25 cellular contexts compared by ENCODE assay signal in the genomic region with DNA sequence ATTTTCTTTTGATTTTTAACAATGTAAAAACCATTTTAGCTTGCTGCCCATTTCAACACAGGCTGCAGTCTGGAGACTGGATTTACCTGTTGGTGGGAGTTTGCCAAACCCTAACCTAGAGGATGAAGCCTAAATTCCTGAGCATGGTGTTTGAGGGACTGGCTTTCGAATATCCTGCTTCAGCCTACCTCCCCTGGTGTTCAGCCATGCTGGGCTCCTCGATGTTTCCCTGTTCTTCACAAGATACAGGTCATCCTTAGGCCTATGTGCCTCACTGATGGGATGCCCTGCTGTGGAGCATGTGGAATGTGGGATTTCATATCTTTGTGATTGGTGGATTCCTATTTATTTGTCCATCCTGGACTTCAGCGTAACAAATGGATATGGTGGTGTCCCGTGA. TPM values are rescaled to one million over a fixed set of nuclear protein-coding genes. Genes with fewer than 3 reads are reported as not detected.
A peak's percentile ranks its signal among the peaks of the same experiment; 100 is the strongest.
DNase-seq lines count a peak whose midpoint lies in the region; TF ChIP-seq lines count a peak whose summit lies in the region.
"Had no signal": no experiment of that assay in that cellular context is flagged by ENCODE, and none has a peak within 500 bp of the region (broad histone marks: within the 10 kb centered on the region; RNA-seq: fewer than 3 reads in every experiment).

No MANE protein-coding gene starts in this region.

- no peak overlapping the region for H2AK5ac ChIP-seq in mesendoderm (ENCODE audit: low read length)

- H3K9me3 Mint-ChIP-seq in HFFc6 (no peaks in the 10 kb centered on the region), chondrocyte (ENCODE audit: low read depth) (no peaks in the 10 kb centered on the region), neural progenitor cell (no peaks in the 10 kb centered on the region)
- H3K9me3 Mint-ChIP-seq: activated B cell treated with CpG ODN at 0.5 μM for 24 hours; activated naive CD4-positive, alpha-beta T cell treated with anti-CD3 and anti-CD28 coated beads, Interleukin-2, amount 50 U/mL, for 24 hours; activated T-helper 1 cell treated with anti-CD3 and anti-CD28 coated beads, Interleukin-12 subunit alpha, Interleukin-12 subunit beta, Interleukin-2, Interleukin-4 antibody, amounts not matched to agents 30 ng/mL and 10 ng/mL and 1 ng/mL, durations not matched to agents 14 hours and 24 hours and 36 hours; CD4-positive, alpha-beta memory T cell; type B pancreatic cell had no signal

- no peak overlapping the region for H3K23ac ChIP-seq in mesendoderm (ENCODE audit: low read length)

- H4K20me1 ChIP-seq in neural progenitor cell (ENCODE audit: low read depth) = no peaks in the 10 kb centered on the region

- no peak for DNase-seq in HFFc6
- DNase-seq in SJSA1 (ENCODE audit: low read depth in 1 of 2, low spot score in 2 of 2) = no peak
- no peak for DNase-seq in chondrocyte (ENCODE audit: low spot score)
- DNase-seq in mesendoderm = peak; percentile 30
- DNase-seq in lower leg skin (ENCODE audit: low spot score in 2 of 2) = no peak
- DNase-seq in GOT3 (lab: John Stamatoyannopoulos, UW) = no peak
- DNase-seq in activated effector memory CD4-positive, alpha-beta T cell treated with anti-CD3 and anti-CD28 coated beads, Interleukin-2, amount 50 U/mL, for 16 hours = no peak
- no peak for DNase-seq in neural progenitor cell (ENCODE audit: low spot score)
- DNase-seq: activated B cell treated with CpG ODN at 0.5 μM for 24 hours; activated CD4-positive, alpha-beta T cell treated with anti-CD3 and anti-CD28 coated beads, Interleukin-2, amount 50 U/mL, for 4 hours; anterior cingulate cortex; CD4-positive, alpha-beta memory T cell; cerebellar nuclear complex; DMS 273 treated with DMSO at 0.1 percent for 48 hours; islet precursor cell; Karpas-422; NCI-H1694; NCI-H2171 treated with DMSO at 0.1 percent for 48 hours; NCI-H526; psoas muscle had no signal

- H2AFZ ChIP-seq in neural progenitor cell (replicated peaks) = no peak overlapping the region

- H3K27me3 Mint-ChIP-seq in HFFc6 (ENCODE audit: insufficient read depth) (no peaks in the 10 kb centered on the region), chondrocyte (ENCODE audit: low read depth) (no peaks in the 10 kb centered on the region), neural progenitor cell (ENCODE audit: insufficient read depth, low read depth) (no peaks in the 10 kb centered on the region)
- H3K27me3 Mint-ChIP-seq: activated B cell treated with CpG ODN at 0.5 μM for 24 hours; activated naive CD4-positive, alpha-beta T cell treated with anti-CD3 and anti-CD28 coated beads, Interleukin-2, amount 50 U/mL, for 24 hours; CD4-positive, alpha-beta memory T cell; type B pancreatic cell had no signal

- H3K4me3 ChIP-seq in SJSA1 (no peak overlapping the region), mesendoderm (ENCODE audit: low read length) (no peak overlapping the region), lower leg skin (ENCODE audit: low read depth, poor library complexity, severe bottlenecking) (no peak overlapping the region), neural progenitor cell (no peak overlapping the region)
- H3K4me3 ChIP-seq: lung, psoas muscle had no signal

- H2BK120ac ChIP-seq in mesendoderm (ENCODE audit: low read depth, low read length) = no peak overlapping the region

- H3K4me3 Mint-ChIP-seq in HFFc6 (peak overlapping the region; percentile 90), chondrocyte (ENCODE audit: unreplicated experiment) (no peak overlapping the region), neural progenitor cell (no peak overlapping the region)
- H3K4me3 Mint-ChIP-seq: activated B cell treated with CpG ODN at 0.5 μM for 24 hours; activated naive CD4-positive, alpha-beta T cell treated with anti-CD3 and anti-CD28 coated beads, Interleukin-2, amount 50 U/mL, for 24 hours; activated T-helper 1 cell treated with anti-CD3 and anti-CD28 coated beads, Interleukin-12 subunit alpha, Interleukin-12 subunit beta, Interleukin-2, Interleukin-4 antibody, amounts not matched to agents 30 ng/mL and 10 ng/mL and 1 ng/mL, durations not matched to agents 14 hours and 24 hours and 36 hours; CD4-positive, alpha-beta memory T cell; neural crest cell; type B pancreatic cell had no signal

- TF ChIP-seq POLR2A in lower leg skin (IDR thresholded peaks at IDR 0.05) = no peak

- no peak for TF ChIP-seq CTCF in HFFc6 (IDR thresholded peaks at IDR 0.05)
- TF ChIP-seq CTCF in chondrocyte (IDR thresholded peaks at IDR 0.05) = no peak
- no peak for TF ChIP-seq CTCF in lower leg skin (IDR thresholded peaks at IDR 0.05)
- TF ChIP-seq CTCF in neural progenitor cell (IDR thresholded peaks at IDR 0.05) = no peak

- H3K4me1 Mint-ChIP-seq in HFFc6 (ENCODE audit: low read depth) = peaks cover 46% of the 10 kb centered on the region
- H3K4me1 Mint-ChIP-seq in chondrocyte (ENCODE audit: low read depth) = peaks cover 14% of the 10 kb centered on the region
- no peaks in the 10 kb centered on the region for H3K4me1 Mint-ChIP-seq in neural progenitor cell
- H3K4me1 Mint-ChIP-seq: activated B cell treated with CpG ODN at 0.5 μM for 24 hours; activated naive CD4-positive, alpha-beta T cell treated with anti-CD3 and anti-CD28 coated beads, Interleukin-2, amount 50 U/mL, for 24 hours; CD4-positive, alpha-beta memory T cell had no signal

- peak overlapping the region; percentile 97 for H3K27ac Mint-ChIP-seq in HFFc6
- peak overlapping the region; percentile 92 for H3K27ac Mint-ChIP-seq in chondrocyte (ENCODE audit: unreplicated experiment)
- H3K27ac Mint-ChIP-seq in neural progenitor cell = no peak overlapping the region
- H3K27ac Mint-ChIP-seq: activated B cell treated with CpG ODN at 0.5 μM for 24 hours; activated naive CD4-positive, alpha-beta T cell treated with anti-CD3 and anti-CD28 coated beads, Interleukin-2, amount 50 U/mL, for 24 hours; activated T-helper 1 cell treated with anti-CD3 and anti-CD28 coated beads, Interleukin-12 subunit alpha, Interleukin-12 subunit beta, Interleukin-2, Interleukin-4 antibody, amounts not matched to agents 30 ng/mL and 10 ng/mL and 1 ng/mL, durations not matched to agents 14 hours and 24 hours and 36 hours; type B pancreatic cell had no signal

- no peak overlapping the region for H4K8ac ChIP-seq in mesendoderm (ENCODE audit: low read depth, low read length)

- H2BK15ac ChIP-seq in mesendoderm (replicated peaks; ENCODE audit: low read depth) = no peak overlapping the region

- H2BK5ac ChIP-seq in mesendoderm (ENCODE audit: low read length) = no peak overlapping the region

- no peaks in the 10 kb centered on the region for H3F3A ChIP-seq in neural progenitor cell (ENCODE audit: low read depth)

- no peak overlapping the region for H3K9ac ChIP-seq in mesendoderm (ENCODE audit: low read length)
- H3K9ac ChIP-seq in neural progenitor cell = no peak overlapping the region

- H3K36me3 ChIP-seq in SJSA1 (peaks cover 65% of the 10 kb centered on the region), mesendoderm (ENCODE audit: control insufficient read depth, insufficient read depth, low read length) (no peaks in the 10 kb centered on the region), neural progenitor cell (no peaks in the 10 kb centered on the region)

- H3K4me1 ChIP-seq in SJSA1 (replicated peaks) (peaks cover 16% of the 10 kb centered on the region), mesendoderm (ENCODE audit: control insufficient read depth, low read depth, low read length) (peaks cover 4% of the 10 kb centered on the region), neural progenitor cell (no peaks in the 10 kb centered on the region)
- H3K4me1 ChIP-seq: psoas muscle had no signal

- no peak overlapping the region for H4K5ac ChIP-seq in mesendoderm (ENCODE audit: low read length)

- no peaks in the 10 kb centered on the region for H3K9me3 ChIP-seq in SJSA1 (replicated peaks)
- H3K9me3 ChIP-seq in neural progenitor cell (ENCODE audit: low read depth) = no peaks in the 10 kb centered on the region
- H3K9me3 ChIP-seq: psoas muscle had no signal

- H3K56ac ChIP-seq in mesendoderm (ENCODE audit: low read length) = no peak overlapping the region

- H3K18ac ChIP-seq in mesendoderm (ENCODE audit: low read length) = no peak overlapping the region

- H3K4ac ChIP-seq in mesendoderm (ENCODE audit: low read depth, low read length) = no peak overlapping the region

- H3K4me2 ChIP-seq in mesendoderm (ENCODE audit: low read length) = no peak overlapping the region
- no peak overlapping the region for H3K4me2 ChIP-seq in neural progenitor cell

- H3K79me2 ChIP-seq in mesendoderm (ENCODE audit: control insufficient read depth, insufficient read depth, low read length) = no peaks in the 10 kb centered on the region
- no peaks in the 10 kb centered on the region for H3K79me2 ChIP-seq in neural progenitor cell (ENCODE audit: low read depth)

- H3K27ac ChIP-seq in SJSA1 = peak overlapping the region; percentile 55
- H3K27ac ChIP-seq in mesendoderm (ENCODE audit: low read depth, low read length) = no peak overlapping the region
- H3K27ac ChIP-seq in neural progenitor cell = no peak overlapping the region
- H3K27ac ChIP-seq: psoas muscle had no signal

- H3K79me1 ChIP-seq in mesendoderm (ENCODE audit: low read length) = no peaks in the 10 kb centered on the region

- no CpG with 5 or more reads among the region's 4 CpGs for WGBS in mesendoderm (ENCODE audit: extremely low coverage, insufficient coverage, low lambda C conversion rate)
- WGBS in lower leg skin, 2 donors = 87 to 96% methylated on average over 4 of the region's 4 CpGs

- peaks cover 34% of the 10 kb centered on the region for H3K36me3 Mint-ChIP-seq in HFFc6 (ENCODE audit: low read depth)
- H3K36me3 Mint-ChIP-seq in chondrocyte (ENCODE audit: low read depth) = peaks cover 25% of the 10 kb centered on the region
- peaks cover 19% of the 10 kb centered on the region for H3K36me3 Mint-ChIP-seq in neural progenitor cell
- H3K36me3 Mint-ChIP-seq: activated naive CD4-positive, alpha-beta T cell treated with anti-CD3 and anti-CD28 coated beads, Interleukin-2, amount 50 U/mL, for 24 hours had no signal

- H3K27me3 ChIP-seq in SJSA1 (replicated peaks) (no peaks in the 10 kb centered on the region), mesendoderm (ENCODE audit: insufficient read depth, low read length, poor library complexity) (no peaks in the 10 kb centered on the region), neural progenitor cell (no peaks in the 10 kb centered on the region)

- intact Hi-C loops in lower leg skin (cut with DNase I; ENCODE audit: low total_unique reads) = no loop called here

RNA-seq across cellular contexts. Expression of gene ERCC5, which starts 20.4 kb away (rescaled TPM):
- 10 to 100 TPM; 54.1 to 64.4 (median 59.8) TPM for total RNA-seq in HFFc6 (2021; fragmentation: NEBNext Ultra II Directional; extraction: Animal tissue kit (Norgen Biotek cat#: 25700))
- total RNA-seq in SJSA1 (2014; rRNA removed; shearing (Covaris generic)) = 130 and 190 TPM in 2 replicates
- total RNA-seq in chondrocyte (41.0 to 63.4 TPM (median 51.1 TPM) in 3 replicates), lower leg skin (10 to 100 TPM; 51.5 to 73.0 (median 55.1) TPM), neural progenitor cell (ENCODE audit: low replicate concordance) (25.9 and 35.1 TPM in 2 replicates)
- polyA plus RNA-seq in mesendoderm (2013, experiment 1 of 2) = 14.9 TPM
- 14.9 TPM for polyA plus RNA-seq in mesendoderm (2013, experiment 2 of 2)

RNA-seq across cellular contexts. Expression of gene BIVM, which starts 26.5 kb away (rescaled TPM):
- 10 to 100 TPM; 16.6 to 24.0 (median 18.9) TPM for total RNA-seq in HFFc6 (2021; fragmentation: NEBNext Ultra II Directional; extraction: Animal tissue kit (Norgen Biotek cat#: 25700))
- 22.3 and 64.9 TPM in 2 replicates for total RNA-seq in SJSA1 (2014; rRNA removed; shearing (Covaris generic))
- total RNA-seq in chondrocyte = 22.7 to 37.7 TPM (median 24.0 TPM) in 3 replicates
- 4.7 TPM for polyA plus RNA-seq in mesendoderm (2013, experiment 1 of 2)
- polyA plus RNA-seq in mesendoderm (2013, experiment 2 of 2) = 4.2 TPM
- total RNA-seq in lower leg skin = 10 to 100 TPM in 1 of 4 donors, 1 to 10 TPM in 3; 5.4 to 16.0 (median 7.7) TPM
- 13.6 and 15.7 TPM in 2 replicates for total RNA-seq in neural progenitor cell (ENCODE audit: low replicate concordance)

RNA-seq across cellular contexts. Expression of gene POGLUT2, which starts 26.6 kb away (rescaled TPM):
- 10 to 100 TPM; 12.0 to 26.8 (median 13.8) TPM for total RNA-seq in HFFc6 (2021; fragmentation: NEBNext Ultra II Directional; extraction: Animal tissue kit (Norgen Biotek cat#: 25700))
- 66.2 and 115 TPM in 2 replicates for total RNA-seq in SJSA1 (2014; rRNA removed; shearing (Covaris generic))
- 37.3 to 45.8 TPM (median 39.1 TPM) in 3 replicates for total RNA-seq in chondrocyte
- polyA plus RNA-seq in mesendoderm (2013, experiment 1 of 2) = 15.4 TPM
- polyA plus RNA-seq in mesendoderm (2013, experiment 2 of 2) = 16.5 TPM
- 1 to 10 TPM; 1.8 to 5.5 (median 3.7) TPM for total RNA-seq in lower leg skin
- total RNA-seq in neural progenitor cell (ENCODE audit: low replicate concordance) = 18.6 and 33.5 TPM in 2 replicates

RNA-seq across cellular contexts. Expression of gene TEX30, which starts 51.8 kb away (rescaled TPM):
- total RNA-seq in HFFc6 (2021; fragmentation: NEBNext Ultra II Directional; extraction: Animal tissue kit (Norgen Biotek cat#: 25700)) = 10 to 100 TPM in 5 of 6 experiments, 1 to 10 TPM in 1; 9.0 to 19.4 (median 16.2) TPM
- total RNA-seq in SJSA1 (2014; rRNA removed; shearing (Covaris generic)) = 149 and 166 TPM in 2 replicates
- total RNA-seq in chondrocyte (10.6 to 11.1 TPM (median 11.0 TPM) in 3 replicates), lower leg skin (1 to 10 TPM; 6.5 to 10.0 (median 7.9) TPM), neural progenitor cell (ENCODE audit: low replicate concordance) (16.4 and 38.9 TPM in 2 replicates)
- polyA plus RNA-seq in mesendoderm (2013, experiment 1 of 2) = 9.9 TPM
- 10.2 TPM for polyA plus RNA-seq in mesendoderm (2013, experiment 2 of 2)
